16 cellular contexts compared by ENCODE assay signal in genomic region chr6:107646176-107646575, GRCh38.
DNase-seq lines count a peak whose midpoint lies in the region; ATAC-seq and TF ChIP-seq lines count a peak whose summit lies in the region.
"Had no signal": no experiment of that assay in that cellular context is flagged by ENCODE, and none has a peak within 500 bp of the region (broad histone marks: within the 10 kb centered on the region; RNA-seq: fewer than 3 reads in every experiment).

No MANE protein-coding gene starts in this region.

- intact Hi-C loops in right lobe of liver (cut with DNase I), result no loop called here
- intact Hi-C loops in testis (cut with DNase I; ENCODE audit: low total_unique reads), result no loop called here

- DNase-seq in LoVo (ENCODE audit: low spot score) (peak; percentile 14), fibroblast of villous mesenchyme (ENCODE audit: low read depth) (peak; percentile 48), right lobe of liver (no peak), testis (peak; percentile 38), amygdala (lab: John Stamatoyannopoulos, UW) (no peak), caudate nucleus (lab: John Stamatoyannopoulos, UW) (no peak)
- no peak for DNase-seq in activated CD4-positive, alpha-beta T cell treated with anti-CD3 and anti-CD28 coated beads for 4 hours
- DNase-seq: activated gamma-delta T cell treated with Interleukin-2 at 50 U/mL for 16 hours; dorsolateral prefrontal cortex; NCI-H1092 treated with DMSO at 0.1 percent for 48 hours; occipital lobe; SIG-M5; small intestine; stimulated activated naive B cell treated with anti-CD40 and anti-IgM and Interleukin-4, amounts not matched to agents 10 μg/mL and 1 μg/mL and 100 μg/mL, for 72 hours had no signal

- H3K27ac ChIP-seq in right lobe of liver, result no peak overlapping the region
- no peak overlapping the region for H3K27ac ChIP-seq in testis
- no peak overlapping the region for H3K27ac ChIP-seq in caudate nucleus (ENCODE audit: low read depth, low read length)
- H3K27ac ChIP-seq: dorsolateral prefrontal cortex, KMS-11 had no signal

- H3K36me3 ChIP-seq in right lobe of liver (no peaks in the 10 kb centered on the region), testis (ENCODE audit: low read depth, missing control alignments) (no peaks in the 10 kb centered on the region)

- peak; percentile 10 to 47 (median 42) for ATAC-seq in right lobe of liver
- no peak for ATAC-seq in HG03025 (IDR thresholded peaks at IDR 0.05; ENCODE audit: low FRiP score, unreplicated experiment)
- ATAC-seq: stimulated activated naive B cell treated with anti-CD40 and anti-IgM and Interleukin-4, amounts not matched to agents 10 μg/mL and 1 μg/mL and 100 μg/mL, for 72 hours had no signal

- TF ChIP-seq POLR2A in right lobe of liver (IDR thresholded peaks at IDR 0.05), result no peak
- TF ChIP-seq POLR2A in testis (IDR thresholded peaks at IDR 0.05), result no peak

- H3K27me3 ChIP-seq in right lobe of liver (no peaks in the 10 kb centered on the region), testis (no peaks in the 10 kb centered on the region)
- H3K27me3 ChIP-seq: dorsolateral prefrontal cortex had no signal

- TF ChIP-seq CTCF in fibroblast of villous mesenchyme (IDR thresholded peaks at IDR 0.05; ENCODE audit: insufficient read depth, low read depth, low read length), result no peak
- TF ChIP-seq CTCF in right lobe of liver (IDR thresholded peaks at IDR 0.05), result no peak
- no peak for TF ChIP-seq CTCF in testis (IDR thresholded peaks at IDR 0.05)

- 84% methylated on average over 6 of the region's 9 CpGs for WGBS in right lobe of liver (ENCODE audit: insufficient coverage, low coverage, low lambda C conversion rate, missing lambda C conversion rate)
- 79 to 84% methylated on average over 9 of the region's 9 CpGs for WGBS in testis, 2 donors

- H3K4me3 ChIP-seq in fibroblast of villous mesenchyme (ENCODE audit: low read depth, low read length) (no peak overlapping the region), right lobe of liver (no peak overlapping the region), testis (no peak overlapping the region)
- H3K4me3 ChIP-seq: dorsolateral prefrontal cortex had no signal

- H3K9me3 ChIP-seq in right lobe of liver, result no peaks in the 10 kb centered on the region
- no peaks in the 10 kb centered on the region for H3K9me3 ChIP-seq in testis

- H3K4me1 ChIP-seq in right lobe of liver (peaks cover 0 to 12% (median 2%) of the 10 kb centered on the region in 4 donors), testis (peaks cover 7% of the 10 kb centered on the region)

Comparison
In these comparisons a context has a peak if more than half of its experiments do, and no peak if none do; other contexts are left out.
1. DNase-seq: peak in LoVo (single experiment), fibroblast of villous mesenchyme (single experiment) and testis (single experiment); none in right lobe of liver (0 of 3), activated CD4-positive, alpha-beta T cell treated with anti-CD3 and anti-CD28 coated beads for 4 hours (0 of 2), amygdala (0 of 56) and caudate nucleus (0 of 61).